1 cellular context compared by ENCODE assay signal in genomic region chr1:19866758-19867157, GRCh38.
TF ChIP-seq lines count a peak whose summit lies in the region.

No MANE protein-coding gene starts in this region.

TF ChIP-seq in K562, 482 proteins besides CTCF, POLR2A, EP300 and RAD21:
- TF ChIP-seq MCM3 (IDR thresholded peaks at IDR 0.05) (no peak), FOXJ3 (CRISPR knock-in tag; IDR thresholded peaks at IDR 0.05) (no peak), ZSCAN29 (IDR thresholded peaks at IDR 0.05) (no peak), MLX (CRISPR knock-in tag; conservative IDR thresholded peaks at IDR 0.05) (no peak), SNIP1 (IDR thresholded peaks at IDR 0.05; ENCODE audit: low read depth) (no peak), FOSL1 (tag; conservative IDR thresholded peaks at IDR 0.05) (peak; percentile 76), ZBTB1 (CRISPR knock-in tag; IDR thresholded peaks at IDR 0.05; ENCODE audit: borderline replicate concordance, low read depth) (no peak), KLF16 (IDR thresholded peaks at IDR 0.05) (no peak), ARID3B (CRISPR knock-in tag; IDR thresholded peaks at IDR 0.05; ENCODE audit: borderline replicate concordance) (no peak), MIER1 (IDR thresholded peaks at IDR 0.05; ENCODE audit: low read depth) (no peak), JUN (IDR thresholded peaks at IDR 0.05; ENCODE audit: borderline replicate concordance, low read depth, low read length) (0 out of 2 replicates have a peak, but pooled peaks have one; percentile 33), JUN (CRISPR knock-in tag; IDR thresholded peaks at IDR 0.05; ENCODE audit: borderline replicate concordance) (no peak)
